Comparison of ENCODE assay signal across 8 cellular contexts in genomic region chr5:76303917-76304316, GRCh38.
DNase-seq lines count a peak whose midpoint lies in the region; ATAC-seq, FAIRE-seq and TF ChIP-seq lines count a peak whose summit lies in the region.

No MANE protein-coding gene starts in this region.

- H3K4me3 ChIP-seq in GM12865 (ENCODE audit: low read depth, low read length): no peak overlapping the region
- H3K4me3 ChIP-seq in keratinocyte (ENCODE audit: control insufficient read depth in 2 of 3, extremely low read depth in 1 of 3, insufficient read depth in 2 of 3, low read depth in 1 of 3, low read length in 3 of 3): no peak overlapping the region

- H2AFZ ChIP-seq in keratinocyte (ENCODE audit: control insufficient read depth, low read length): no peak overlapping the region

- no peaks in the 10 kb centered on the region for H3K27me3 ChIP-seq in keratinocyte (ENCODE audit: control insufficient read depth, extremely low read depth, insufficient read depth, low read length)

- H3K79me2 ChIP-seq in keratinocyte (ENCODE audit: control insufficient read depth, insufficient read depth, low read length): no peaks in the 10 kb centered on the region

- H4K20me1 ChIP-seq in keratinocyte (ENCODE audit: control insufficient read depth, extremely low read depth, insufficient read depth, low read length): no peaks in the 10 kb centered on the region

- peak; percentile 80 for DNase-seq in GM12865 (ENCODE audit: low read depth)
- peak; percentile 43 for DNase-seq in T-helper 22 cell (ENCODE audit: low read depth)
- DNase-seq in keratinocyte (ENCODE audit: low read depth, low spot score): peak; percentile 19
- DNase-seq in left ventricle myocardium superior: no peak
- no peak for DNase-seq in NCI-H1048 (lab: John Stamatoyannopoulos, UW)
- no peak for DNase-seq in NCI-H446 treated with DMSO at 0.1 percent for 48 hours (lab: John Stamatoyannopoulos, UW)
- DNase-seq in cortex of kidney (lab: John Stamatoyannopoulos, UW): no peak

- dilution Hi-C loops in keratinocyte (cut with MboI; ENCODE audit: extremely low pct_ligation_motif_present, low sequenced_read_pairs): no loop called here

- H3K4me2 ChIP-seq in keratinocyte (ENCODE audit: control insufficient read depth, extremely low read depth, insufficient read depth, low read depth, low read length): no peak overlapping the region

- FAIRE-seq in keratinocyte (lab: Jason Lieb, UNC): no peak

- no peaks in the 10 kb centered on the region for H3K4me1 ChIP-seq in keratinocyte (ENCODE audit: control insufficient read depth, extremely low read depth, insufficient read depth, low read length)

- no peak overlapping the region for H3K27ac ChIP-seq in keratinocyte (ENCODE audit: control insufficient read depth, insufficient read depth, low read length)

- H3K9me3 ChIP-seq in keratinocyte (ENCODE audit: control insufficient read depth, low read depth, low read length): no peaks in the 10 kb centered on the region

- H3K36me3 ChIP-seq in keratinocyte (ENCODE audit: control insufficient read depth in 2 of 2, extremely low read depth in 1 of 2, insufficient read depth in 2 of 2, low read length in 2 of 2): no peaks in the 10 kb centered on the region

- no peaks in the 10 kb centered on the region for H3K9me1 ChIP-seq in keratinocyte (ENCODE audit: control insufficient read depth, extremely low read depth, insufficient read depth, low read length)

- ATAC-seq in HG02970 (IDR thresholded peaks at IDR 0.05; ENCODE audit: low FRiP score, unreplicated experiment) (peak; percentile 66), left ventricle myocardium superior (no peak)

- TF ChIP-seq CTCF in GM12865 (IDR thresholded peaks at IDR 0.05; ENCODE audit: insufficient read depth, low read depth, low read length, missing control alignments): no peak
- no peak for TF ChIP-seq CTCF in keratinocyte (optimal IDR thresholded peaks at IDR 0.05 in 1 of 3, IDR thresholded peaks at IDR 0.05 in 1 of 3, conservative IDR thresholded peaks at IDR 0.05 in 1 of 3; ENCODE audit: extremely low read depth in 1 of 3, insufficient read depth in 2 of 3, low read length in 3 of 3)

- intact Hi-C loops in left ventricle myocardium superior (cut with micrococcal nuclease): no loop called here

- H3K9ac ChIP-seq in keratinocyte (ENCODE audit: control insufficient read depth, extremely low read depth, insufficient read depth, low read length): no peak overlapping the region

Comparison
In these comparisons a context has a peak if more than half of its experiments do, and no peak if none do; other contexts are left out.
1. DNase-seq: peak in GM12865 (single experiment), T-helper 22 cell (single experiment) and keratinocyte (single experiment); none in left ventricle myocardium superior (single experiment), NCI-H1048 (single experiment), NCI-H446 treated with DMSO at 0.1 percent for 48 hours (single experiment) and cortex of kidney (single experiment).